ENCODE assay signal across 12 cellular contexts in the genomic region with DNA sequence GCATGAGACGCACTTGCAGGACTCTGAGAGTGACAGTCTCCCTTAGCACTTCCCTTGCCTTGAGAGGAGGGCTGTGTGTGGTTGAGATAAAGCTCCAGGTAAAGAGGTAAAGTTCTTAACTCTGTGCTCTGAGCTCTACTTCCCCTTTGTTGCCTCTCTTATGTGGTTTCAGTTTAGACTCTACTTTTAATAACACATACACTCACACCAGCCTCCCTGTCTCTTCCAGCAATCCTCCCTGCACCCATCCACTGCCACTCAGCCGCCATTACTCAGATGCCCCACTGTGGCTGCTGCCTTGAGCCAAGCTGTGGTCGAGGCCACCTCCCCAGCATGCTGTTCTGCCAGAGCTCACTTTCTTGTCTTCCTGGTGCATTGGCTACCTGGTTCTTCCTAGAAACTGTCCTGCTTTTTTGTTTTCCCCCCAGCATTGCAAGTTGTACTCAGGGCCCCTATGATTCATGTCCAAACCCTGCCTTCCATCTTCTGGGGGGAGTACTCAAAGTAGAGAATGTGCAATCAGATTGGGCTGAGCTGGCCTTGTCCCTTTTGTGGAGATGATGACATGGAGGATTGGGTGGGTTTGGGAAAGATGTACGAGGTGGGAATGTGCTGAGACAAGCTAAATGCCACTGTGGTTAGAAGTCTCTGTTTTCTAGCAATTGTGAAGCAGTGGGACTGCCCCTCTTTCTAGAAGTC.
A peak's percentile ranks its signal among the peaks of the same experiment; 100 is the strongest.
DNase-seq lines count a peak whose midpoint lies in the region; ATAC-seq and TF ChIP-seq lines count a peak whose summit lies in the region.
"Had no signal": no experiment of that assay in that cellular context is flagged by ENCODE, and none has a peak within 500 bp of the region (broad histone marks: within the 10 kb centered on the region; RNA-seq: fewer than 3 reads in every experiment).

No MANE protein-coding gene starts in this region.

- H3K4me1 Mint-ChIP-seq in activated naive CD8-positive, alpha-beta T cell treated with anti-CD3 and anti-CD28 coated beads, Interleukin-2, amount 10 ng/mL, durations not matched to agents 7 days and 5 days = peaks cover 19% of the 10 kb centered on the region
- peaks cover 17 to 38% of the 10 kb centered on the region in 2 donors for H3K4me1 Mint-ChIP-seq in stimulated activated naive B cell treated with anti-CD40 and anti-IgM and Interleukin-4, amounts not matched to agents 10 μg/mL and 1 μg/mL and 100 μg/mL, for 72 hours

- no peak overlapping the region for H3K9ac ChIP-seq in Karpas-422 (ENCODE audit: low read length)
- H3K9ac ChIP-seq: GM23248 had no signal

- H3K4me3 Mint-ChIP-seq in activated naive CD8-positive, alpha-beta T cell treated with anti-CD3 and anti-CD28 coated beads, Interleukin-2, amount 10 ng/mL, durations not matched to agents 7 days and 5 days = peak overlapping the region; percentile 57
- peak overlapping the region; percentile 10 to 27 for H3K4me3 Mint-ChIP-seq in stimulated activated naive B cell treated with anti-CD40 and anti-IgM and Interleukin-4, amounts not matched to agents 10 μg/mL and 1 μg/mL and 100 μg/mL, for 72 hours

- DNase-seq in activated CD4-positive, alpha-beta T cell treated with anti-CD3 and anti-CD28 coated beads for 48 hours = peak; percentile 45
- DNase-seq in activated CD4-positive, alpha-beta T cell treated with anti-CD3 and anti-CD28 coated beads, Interleukin-2, amount 50 U/mL, for 48 hours = no peak
- DNase-seq in Karpas-422 (peak; percentile 38), NCI-H2227 (lab: John Stamatoyannopoulos, UW; ENCODE audit: unreplicated experiment) (no peak), adrenal gland (no peak), mesenteric fat pad (ENCODE audit: low spot score) (no peak)
- DNase-seq in activated naive CD8-positive, alpha-beta T cell treated with anti-CD3 and anti-CD28 coated beads, Interleukin-2, amount 10 ng/mL, durations not matched to agents 7 days and 5 days = peak; percentile 57
- peak; percentile 21 for DNase-seq in stimulated activated naive B cell treated with anti-CD40 and anti-IgM and Interleukin-4, amounts not matched to agents 10 μg/mL and 1 μg/mL and 100 μg/mL, for 72 hours
- DNase-seq: body of pancreas, GM23248, NCI-H524, tibial artery had no signal

- TF ChIP-seq POLR2A in adrenal gland (IDR thresholded peaks at IDR 0.05) = no peak

- no peaks in the 10 kb centered on the region for H3K9me3 ChIP-seq in Karpas-422 (ENCODE audit: low read length)
- no peaks in the 10 kb centered on the region for H3K9me3 ChIP-seq in adrenal gland (replicated peaks in 1 of 3)

- 72 to 79% (median 72%) methylated on average over 4 of the region's 4 CpGs for WGBS in adrenal gland, 4 donors

- no peaks in the 10 kb centered on the region for H3K36me3 ChIP-seq in Karpas-422 (ENCODE audit: insufficient read depth, low read length)
- H3K36me3 ChIP-seq in adrenal gland (replicated peaks in 1 of 2) = no peaks in the 10 kb centered on the region
- H3K36me3 ChIP-seq: tibial artery had no signal

- peak; percentile 90 for ATAC-seq in activated naive CD8-positive, alpha-beta T cell treated with anti-CD3 and anti-CD28 coated beads, Interleukin-2, amount 10 ng/mL, durations not matched to agents 7 days and 5 days (ENCODE audit: low read depth)
- ATAC-seq in stimulated activated naive B cell treated with anti-CD40 and anti-IgM and Interleukin-4, amounts not matched to agents 10 μg/mL and 1 μg/mL and 100 μg/mL, for 72 hours (replicated peaks) = peak; percentile 96 to 98
- ATAC-seq: body of pancreas had no signal

- no peak overlapping the region for H3K27ac ChIP-seq in Karpas-422 (ENCODE audit: low read length)
- no peak overlapping the region for H3K27ac ChIP-seq in adrenal gland
- H3K27ac ChIP-seq: body of pancreas, GM23248, tibial artery had no signal

- no peaks in the 10 kb centered on the region for H4K20me1 ChIP-seq in Karpas-422 (ENCODE audit: insufficient read depth, low read depth, low read length)

- no peaks in the 10 kb centered on the region for H3K9me2 ChIP-seq in Karpas-422 (replicated peaks; ENCODE audit: insufficient read depth, low read length)

- H3K27me3 Mint-ChIP-seq in activated naive CD8-positive, alpha-beta T cell treated with anti-CD3 and anti-CD28 coated beads, Interleukin-2, amount 10 ng/mL, durations not matched to agents 7 days and 5 days = no peaks in the 10 kb centered on the region
- peaks cover 1 to 10% of the 10 kb centered on the region in 2 donors for H3K27me3 Mint-ChIP-seq in stimulated activated naive B cell treated with anti-CD40 and anti-IgM and Interleukin-4, amounts not matched to agents 10 μg/mL and 1 μg/mL and 100 μg/mL, for 72 hours

- no peak overlapping the region for H2AFZ ChIP-seq in Karpas-422 (ENCODE audit: low read length)
- H2AFZ ChIP-seq: GM23248 had no signal

- H3K79me2 ChIP-seq in Karpas-422 (ENCODE audit: low read length) = no peaks in the 10 kb centered on the region

- peak overlapping the region; percentile 87 for H3K27ac Mint-ChIP-seq in activated naive CD8-positive, alpha-beta T cell treated with anti-CD3 and anti-CD28 coated beads, Interleukin-2, amount 10 ng/mL, durations not matched to agents 7 days and 5 days
- H3K27ac Mint-ChIP-seq in stimulated activated naive B cell treated with anti-CD40 and anti-IgM and Interleukin-4, amounts not matched to agents 10 μg/mL and 1 μg/mL and 100 μg/mL, for 72 hours = peak overlapping the region; percentile 92

- H3K4me3 ChIP-seq in Karpas-422 (ENCODE audit: low read length) (no peak overlapping the region), adrenal gland (no peak overlapping the region)
- H3K4me3 ChIP-seq: body of pancreas, GM23248, tibial artery had no signal

- TF ChIP-seq CTCF in adrenal gland (IDR thresholded peaks at IDR 0.05) = no peak

- no peak overlapping the region for H3K4me2 ChIP-seq in Karpas-422 (ENCODE audit: low read depth, low read length, poor library complexity, severe bottlenecking)

- peaks cover 4% of the 10 kb centered on the region for H3K36me3 Mint-ChIP-seq in activated naive CD8-positive, alpha-beta T cell treated with anti-CD3 and anti-CD28 coated beads, Interleukin-2, amount 10 ng/mL, durations not matched to agents 7 days and 5 days
- no peaks in the 10 kb centered on the region for H3K36me3 Mint-ChIP-seq in stimulated activated naive B cell treated with anti-CD40 and anti-IgM and Interleukin-4, amounts not matched to agents 10 μg/mL and 1 μg/mL and 100 μg/mL, for 72 hours

- H3K9me3 Mint-ChIP-seq in activated naive CD8-positive, alpha-beta T cell treated with anti-CD3 and anti-CD28 coated beads, Interleukin-2, amount 10 ng/mL, durations not matched to agents 7 days and 5 days = peaks cover 3% of the 10 kb centered on the region
- no peaks in the 10 kb centered on the region for H3K9me3 Mint-ChIP-seq in stimulated activated naive B cell treated with anti-CD40 and anti-IgM and Interleukin-4, amounts not matched to agents 10 μg/mL and 1 μg/mL and 100 μg/mL, for 72 hours

- intact Hi-C loops in adrenal gland (cut with DNase I) = no loop called here

- POLR2A ChIA-PET in activated naive CD8-positive, alpha-beta T cell treated with anti-CD3 and anti-CD28 coated beads, Interleukin-2, amount 10 ng/mL, durations not matched to agents 7 days and 5 days (lab: Charles Lee) = interaction anchor here (0.5 to 2.6 kb wide), 17 partner anchors 10 to 295 kb away, joined by 3 to 14 read pairs (median 5); partner anchors contain the start of gene CCND2

- H3K4me1 ChIP-seq in Karpas-422 (ENCODE audit: low read length) = no peaks in the 10 kb centered on the region
- H3K4me1 ChIP-seq in adrenal gland (replicated peaks in 1 of 2) = no peaks in the 10 kb centered on the region
- H3K4me1 ChIP-seq: body of pancreas, tibial artery had no signal

- H3K27me3 ChIP-seq in Karpas-422 (ENCODE audit: low read length) = no peaks in the 10 kb centered on the region
- H3K27me3 ChIP-seq in adrenal gland = no peaks in the 10 kb centered on the region
- H3K27me3 ChIP-seq: body of pancreas had no signal

Comparison
In these comparisons a context has a peak if more than half of its experiments do, and no peak if none do; other contexts are left out.
1. DNase-seq: peak in activated CD4-positive, alpha-beta T cell treated with anti-CD3 and anti-CD28 coated beads for 48 hours (single experiment), Karpas-422 (single experiment), activated naive CD8-positive, alpha-beta T cell treated with anti-CD3 and anti-CD28 coated beads, Interleukin-2, amount 10 ng/mL, durations not matched to agents 7 days and 5 days (single experiment) and stimulated activated naive B cell treated with anti-CD40 and anti-IgM and Interleukin-4, amounts not matched to agents 10 μg/mL and 1 μg/mL and 100 μg/mL, for 72 hours (single experiment); none in activated CD4-positive, alpha-beta T cell treated with anti-CD3 and anti-CD28 coated beads, Interleukin-2, amount 50 U/mL, for 48 hours (0 of 2), NCI-H2227 (single experiment), adrenal gland (0 of 7) and mesenteric fat pad (single experiment).